Comparison of ENCODE assay signal across 14 cellular contexts in the genomic region with DNA sequence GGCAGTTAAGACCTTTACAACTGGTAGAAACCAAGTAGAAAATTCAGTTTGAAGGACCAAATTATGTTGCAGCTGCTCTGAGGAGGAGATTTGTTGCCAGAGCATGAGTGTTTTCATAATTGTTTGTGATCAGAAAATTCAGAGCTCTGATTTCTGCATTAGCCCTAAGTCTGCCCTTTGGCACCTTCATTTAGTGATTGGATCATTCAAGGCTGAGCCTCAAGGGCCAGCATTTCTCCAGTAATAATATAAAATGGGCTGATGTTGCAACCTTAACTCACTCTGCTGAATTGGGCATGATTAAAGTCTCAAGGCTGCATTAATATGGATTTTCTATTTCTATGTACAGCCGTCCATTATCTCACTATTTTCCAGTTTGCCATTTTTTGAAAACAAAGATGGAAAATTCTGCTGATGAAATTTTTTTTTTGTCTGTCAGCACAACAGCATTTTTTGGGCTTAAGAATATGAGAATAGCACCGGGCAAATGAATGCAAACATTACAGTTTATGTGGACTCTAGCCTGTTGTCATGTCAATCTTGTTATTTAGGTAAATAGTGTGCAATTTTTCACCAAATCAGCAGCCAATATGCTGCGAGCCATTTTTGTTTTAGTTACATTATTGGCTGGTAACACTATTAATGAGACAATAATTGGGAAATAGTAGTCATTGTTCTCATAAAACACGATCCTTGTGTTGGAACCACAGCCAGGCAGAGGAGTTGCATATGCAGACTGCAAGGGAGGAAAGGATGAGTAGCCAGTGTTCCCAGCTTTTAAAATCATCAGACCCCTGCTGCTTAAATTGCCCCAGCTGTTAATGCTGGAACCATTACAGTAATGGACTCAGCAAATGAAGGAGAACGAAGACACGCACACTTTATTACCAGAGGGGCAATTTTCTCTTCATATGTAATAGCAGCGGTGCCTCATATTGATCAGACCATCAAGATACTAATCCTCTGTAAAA. TPM values are rescaled to one million over a fixed set of nuclear protein-coding genes. Genes with fewer than 3 reads are reported as not detected.
A peak's percentile ranks its signal among the peaks of the same experiment; 100 is the strongest.
DNase-seq lines count a peak whose midpoint lies in the region; ATAC-seq and TF ChIP-seq lines count a peak whose summit lies in the region.
"Had no signal": no experiment of that assay in that cellular context is flagged by ENCODE, and none has a peak within 500 bp of the region (broad histone marks: within the 10 kb centered on the region; RNA-seq: fewer than 3 reads in every experiment).

No MANE protein-coding gene starts in this region.

- H3K4me1 Mint-ChIP-seq in activated CD8-positive, alpha-beta T cell treated with anti-CD3 and anti-CD28 coated beads for 36 hours (ENCODE audit: low read depth), result peaks cover 27% of the 10 kb centered on the region

- no peak overlapping the region for H3K27ac ChIP-seq in body of pancreas
- peak overlapping the region; percentile 74 for H3K27ac ChIP-seq in neural cell (ENCODE audit: low read length)

- TF ChIP-seq RAD21 in neural cell (conservative IDR thresholded peaks at IDR 0.05), result no peak

- no peak overlapping the region for H3K27ac Mint-ChIP-seq in activated CD8-positive, alpha-beta T cell treated with anti-CD3 and anti-CD28 coated beads for 36 hours
- H3K27ac Mint-ChIP-seq: CD4-positive, CD25-positive, alpha-beta regulatory T cell; mesothelial cell of epicardium had no signal

- H4K20me1 ChIP-seq in neural cell (ENCODE audit: insufficient read depth), result no peaks in the 10 kb centered on the region

- H3F3A ChIP-seq in neural cell (ENCODE audit: insufficient read depth, low read length, poor library complexity, severe bottlenecking), result peaks cover 15% of the 10 kb centered on the region

- peaks cover 10% of the 10 kb centered on the region for H3K36me3 Mint-ChIP-seq in activated CD8-positive, alpha-beta T cell treated with anti-CD3 and anti-CD28 coated beads for 36 hours (ENCODE audit: low read depth)
- H3K36me3 Mint-ChIP-seq: mesothelial cell of epicardium had no signal

- no peaks in the 10 kb centered on the region for H3K27me3 ChIP-seq in body of pancreas
- no peaks in the 10 kb centered on the region for H3K27me3 ChIP-seq in neural cell (ENCODE audit: insufficient read depth, low read depth, low read length)

- H3K36me3 ChIP-seq in body of pancreas (replicated peaks in 1 of 2; ENCODE audit: insufficient read depth in 1 of 2, low read depth in 2 of 2) (no peaks in the 10 kb centered on the region), neural cell (ENCODE audit: insufficient read depth, low read length) (no peaks in the 10 kb centered on the region)

- no peaks in the 10 kb centered on the region for H3K9me2 ChIP-seq in neural cell (ENCODE audit: insufficient read depth, low read length)

- peak overlapping the region; percentile 82 for H3K4me2 ChIP-seq in neural cell (ENCODE audit: low read length)

- peaks cover 15% of the 10 kb centered on the region for H3K79me2 ChIP-seq in neural cell (replicated peaks; ENCODE audit: insufficient read depth, low read length)

- H3K4me3 Mint-ChIP-seq in activated CD8-positive, alpha-beta T cell treated with anti-CD3 and anti-CD28 coated beads for 36 hours, result no peak overlapping the region
- H3K4me3 Mint-ChIP-seq: CD4-positive, CD25-positive, alpha-beta regulatory T cell; mesothelial cell of epicardium had no signal

- no peak for TF ChIP-seq POLR2A in body of pancreas (IDR thresholded peaks at IDR 0.05)

- WGBS in body of pancreas, 2 donors, result 49 to 61% methylated on average over 7 of the region's 7 CpGs

- POLR2A ChIA-PET in activated CD8-positive, alpha-beta T cell treated with anti-CD3 and anti-CD28 coated beads for 36 hours (lab: Charles Lee), result no interaction called here
- POLR2A ChIA-PET in GM10248 (lab: Yijun Ruan, JAX), result no interaction called here

- H3K9me3 ChIP-seq in body of pancreas (no peaks in the 10 kb centered on the region), neural cell (ENCODE audit: low read length) (no peaks in the 10 kb centered on the region)

- peaks cover 29% of the 10 kb centered on the region for H3K4me1 ChIP-seq in body of pancreas

- TF ChIP-seq CTCF in body of pancreas (IDR thresholded peaks at IDR 0.05) (no peak), neural cell (IDR thresholded peaks at IDR 0.05; ENCODE audit: poor library complexity, severe bottlenecking) (no peak), GM10248 (IDR thresholded peaks at IDR 0.05; ENCODE audit: control extremely low read depth, extremely low read depth, low read depth, missing control alignments) (no peak)
- no peak for TF ChIP-seq CTCF in activated CD8-positive, alpha-beta T cell treated with anti-CD3 and anti-CD28 coated beads for 36 hours (IDR thresholded peaks at IDR 0.05)

- intact Hi-C loops in body of pancreas (cut with DNase I), result no loop called here
- intact Hi-C loops in activated CD8-positive, alpha-beta T cell treated with anti-CD3 and anti-CD28 coated beads for 36 hours (cut with micrococcal nuclease), result no loop called here

- no peaks in the 10 kb centered on the region for H3K27me3 Mint-ChIP-seq in activated CD8-positive, alpha-beta T cell treated with anti-CD3 and anti-CD28 coated beads for 36 hours
- H3K27me3 Mint-ChIP-seq: CD4-positive, CD25-positive, alpha-beta regulatory T cell had no signal

- H3K9ac ChIP-seq in neural cell (ENCODE audit: low read length), result peak overlapping the region; percentile 42

- no peak overlapping the region for H3K4me3 ChIP-seq in body of pancreas
- peak overlapping the region; percentile 58 for H3K4me3 ChIP-seq in neural cell (ENCODE audit: low read length)

- ATAC-seq in body of pancreas, result peak; percentile 18
- ATAC-seq in activated CD8-positive, alpha-beta T cell treated with anti-CD3 and anti-CD28 coated beads for 36 hours, result no peak
- no peak for ATAC-seq in HG02623 (IDR thresholded peaks at IDR 0.05; ENCODE audit: unreplicated experiment)

- CTCF ChIA-PET in activated CD8-positive, alpha-beta T cell treated with anti-CD3 and anti-CD28 coated beads for 36 hours (lab: Charles Lee), result no interaction called here
- CTCF ChIA-PET in GM10248 (lab: Yijun Ruan, JAX), result no interaction called here

- no peak overlapping the region for H2AFZ ChIP-seq in neural cell (ENCODE audit: low read depth, low read length)

- DNase-seq in DMS 273 treated with DMSO at 0.1 percent for 48 hours (lab: John Stamatoyannopoulos, UW) (peak; percentile 82), NCI-H146 (lab: John Stamatoyannopoulos, UW) (peak; percentile 90), body of pancreas (no peak), GM10248 (ENCODE audit: extremely low spot score) (no peak), AG08396 (ENCODE audit: low spot score) (no peak)
- no peak for DNase-seq in activated CD8-positive, alpha-beta T cell treated with anti-CD3 and anti-CD28 coated beads for 36 hours
- DNase-seq: cortex of kidney, hippocampal formation, NCI-H2029, SIG-M5 had no signal

- TF ChIP-seq EP300 in neural cell (conservative IDR thresholded peaks at IDR 0.05; ENCODE audit: poor library complexity, severe bottlenecking), result peak; percentile 56

- H3K9me3 Mint-ChIP-seq in activated CD8-positive, alpha-beta T cell treated with anti-CD3 and anti-CD28 coated beads for 36 hours, result no peaks in the 10 kb centered on the region
- H3K9me3 Mint-ChIP-seq: mesothelial cell of epicardium had no signal

TF ChIP-seq in neural cell, 6 proteins besides CTCF, POLR2A, EP300 and RAD21:
- no peak for TF ChIP-seq EZH2 (IDR thresholded peaks at IDR 0.05; ENCODE audit: borderline replicate concordance, insufficient read depth, low read length, poor library complexity, severe bottlenecking)
- peak; percentile 85 for TF ChIP-seq POLR2AphosphoS5 (IDR thresholded peaks at IDR 0.05)
- no peak for TF ChIP-seq SMC3 (conservative IDR thresholded peaks at IDR 0.05; ENCODE audit: poor library complexity)

RNA-seq across cellular contexts. Expression of a gene that starts 10.4 kb away (rescaled TPM):
- 10 to 100 TPM; 47.5 to 50.4 TPM for total RNA-seq in body of pancreas
- 80.1 and 83.0 TPM in 2 replicates for polyA plus RNA-seq in neural cell
- polyA minus RNA-seq in neural cell, result 166 and 196 TPM in 2 replicates
- 10 to 100 TPM; 48.6 to 53.2 TPM for total RNA-seq in activated CD8-positive, alpha-beta T cell treated with anti-CD3 and anti-CD28 coated beads for 36 hours

RNA-seq across cellular contexts. Expression of a gene that starts 10.7 kb away (rescaled TPM):
- total RNA-seq in body of pancreas, result 1 to 10 TPM; 2.9 to 4.3 TPM
- polyA plus RNA-seq in neural cell, result 21.3 and 24.6 TPM in 2 replicates
- 41.1 and 50.7 TPM in 2 replicates for polyA minus RNA-seq in neural cell
- 1 to 10 TPM; 6.0 to 6.2 TPM for total RNA-seq in activated CD8-positive, alpha-beta T cell treated with anti-CD3 and anti-CD28 coated beads for 36 hours

Comparison
In these comparisons a context has a peak if more than half of its experiments do, and no peak if none do; other contexts are left out.
1. DNase-seq: peak in DMS 273 treated with DMSO at 0.1 percent for 48 hours (single experiment) and NCI-H146 (single experiment); none in body of pancreas (0 of 4), activated CD8-positive, alpha-beta T cell treated with anti-CD3 and anti-CD28 coated beads for 36 hours (single experiment), GM10248 (single experiment) and AG08396 (single experiment).